ENCODE assay signal across 16 cellular contexts in the genomic region with DNA sequence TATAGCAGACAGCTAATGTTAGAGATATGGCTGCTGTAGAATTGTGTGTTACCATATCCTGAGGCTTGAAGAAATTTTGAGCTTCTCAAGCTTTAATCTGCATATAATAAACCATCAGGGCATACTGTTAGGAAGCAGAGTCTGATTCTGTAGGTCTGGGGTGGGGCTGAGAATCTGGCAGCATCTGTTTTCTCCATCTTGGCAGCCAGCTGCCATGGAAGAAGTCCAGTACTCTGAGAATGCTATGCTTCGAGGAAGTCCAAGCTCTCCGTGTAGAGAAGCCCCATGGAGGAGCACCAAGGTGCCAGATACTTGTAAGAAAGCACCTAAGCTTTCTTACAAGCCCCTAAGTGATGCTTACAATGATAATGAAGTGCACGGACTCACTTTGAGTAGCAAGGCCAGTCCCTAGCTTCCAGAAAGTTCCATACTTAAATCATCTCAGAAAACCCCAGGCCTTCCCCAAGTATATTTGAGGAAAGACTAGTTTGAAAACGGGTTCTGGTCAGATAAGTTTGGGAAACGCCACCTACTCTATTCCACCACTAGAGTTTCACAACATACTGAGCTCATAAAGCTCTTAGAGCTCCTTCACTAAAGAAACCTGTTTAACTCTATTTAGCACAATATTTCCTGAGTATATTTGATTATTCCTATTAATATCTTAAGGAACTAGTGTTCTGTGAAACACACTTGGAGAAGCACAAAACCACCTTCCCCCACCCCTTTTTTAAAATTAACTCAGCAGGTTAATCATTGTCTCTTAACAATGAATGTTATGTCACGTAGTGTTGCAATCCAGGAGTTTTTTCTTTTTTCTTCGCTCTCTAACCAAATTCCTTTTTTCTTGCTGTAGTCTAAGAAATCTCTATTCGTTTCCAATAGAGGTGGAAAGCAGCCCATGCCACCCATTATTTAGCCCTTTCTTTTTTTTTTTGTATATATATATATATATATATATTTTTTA. TPM values are rescaled to one million over a fixed set of nuclear protein-coding genes. Genes with fewer than 3 reads are reported as not detected.
DNase-seq lines count a peak whose midpoint lies in the region; ATAC-seq and TF ChIP-seq lines count a peak whose summit lies in the region.
"Had no signal": no experiment of that assay in that cellular context is flagged by ENCODE, and none has a peak within 500 bp of the region (broad histone marks: within the 10 kb centered on the region; RNA-seq: fewer than 3 reads in every experiment).

No MANE protein-coding gene starts in this region.

- H3K9me3 Mint-ChIP-seq in Caco-2 (ENCODE audit: unreplicated experiment), result no peaks in the 10 kb centered on the region
- H3K9me3 Mint-ChIP-seq: stimulated activated memory B cell treated with anti-CD40 and anti-IgM and Interleukin-4, amounts not matched to agents 10 μg/mL and 1 μg/mL and 100 μg/mL, for 72 hours had no signal

- H3K9ac ChIP-seq in OCI-LY3 (ENCODE audit: low read length), result no peak overlapping the region

- no peaks in the 10 kb centered on the region for H3K36me3 Mint-ChIP-seq in Caco-2 (ENCODE audit: insufficient read depth, unreplicated experiment)
- H3K36me3 Mint-ChIP-seq: activated naive CD8-positive, alpha-beta T cell; stimulated activated memory B cell treated with anti-CD40 and anti-IgM and Interleukin-4, amounts not matched to agents 10 μg/mL and 1 μg/mL and 100 μg/mL, for 72 hours had no signal

- peak overlapping the region; percentile 21 for H3K27ac Mint-ChIP-seq in Caco-2 (ENCODE audit: unreplicated experiment)
- H3K27ac Mint-ChIP-seq: activated naive CD8-positive, alpha-beta T cell; stimulated activated memory B cell treated with anti-CD40 and anti-IgM and Interleukin-4, amounts not matched to agents 10 μg/mL and 1 μg/mL and 100 μg/mL, for 72 hours had no signal

- intact Hi-C loops in Caco-2 (cut with micrococcal nuclease; ENCODE audit: unreplicated experiment), result no loop called here
- intact Hi-C loops in PC-9 (cut with micrococcal nuclease; ENCODE audit: unreplicated experiment), result no loop called here

- no peaks in the 10 kb centered on the region for H3K9me2 ChIP-seq in PC-9 (ENCODE audit: insufficient read depth)

- H3K4me3 ChIP-seq in Caco-2 (ENCODE audit: low read depth, low read length) (no peak overlapping the region), OCI-LY3 (ENCODE audit: low read length) (peak overlapping the region; percentile 10; the same call in 1 of the 2 replicates), PC-9 (no peak overlapping the region)
- H3K4me3 ChIP-seq: uterus had no signal

- BruUV-seq in Caco-2 (replicated peaks; lab: Mats Ljungman, UMichigan) (no TSS peak), PC-9 (replicated peaks; lab: Mats Ljungman, UMichigan) (no TSS peak)

- no peak overlapping the region for H3K4me3 Mint-ChIP-seq in Caco-2 (ENCODE audit: unreplicated experiment)
- H3K4me3 Mint-ChIP-seq: activated naive CD8-positive, alpha-beta T cell; stimulated activated memory B cell treated with anti-CD40 and anti-IgM and Interleukin-4, amounts not matched to agents 10 μg/mL and 1 μg/mL and 100 μg/mL, for 72 hours had no signal

- no peak for TF ChIP-seq CTCF in Caco-2 (IDR thresholded peaks at IDR 0.05; ENCODE audit: insufficient read depth in 1 of 2, low read depth in 1 of 2, low read length in 1 of 2, severe bottlenecking in 1 of 2, unreplicated experiment in 1 of 2)
- no peak for TF ChIP-seq CTCF in OCI-LY3 (IDR thresholded peaks at IDR 0.05; ENCODE audit: low read depth, low read length)
- no peak for TF ChIP-seq CTCF in PC-9 (conservative IDR thresholded peaks at IDR 0.05)

- no peaks in the 10 kb centered on the region for H3K27me3 Mint-ChIP-seq in Caco-2 (ENCODE audit: insufficient read depth, unreplicated experiment)
- H3K27me3 Mint-ChIP-seq: activated naive CD8-positive, alpha-beta T cell; stimulated activated memory B cell treated with anti-CD40 and anti-IgM and Interleukin-4, amounts not matched to agents 10 μg/mL and 1 μg/mL and 100 μg/mL, for 72 hours had no signal

- H3K9me3 ChIP-seq in Caco-2 (no peaks in the 10 kb centered on the region), OCI-LY3 (ENCODE audit: insufficient read depth, low read length) (no peaks in the 10 kb centered on the region), PC-9 (ENCODE audit: insufficient read depth, low read depth) (no peaks in the 10 kb centered on the region)
- H3K9me3 ChIP-seq: uterus had no signal

- peaks cover 30% of the 10 kb centered on the region for H3K4me1 Mint-ChIP-seq in Caco-2 (ENCODE audit: low read depth, unreplicated experiment)

- H3K27me3 ChIP-seq in Caco-2 (replicated peaks; ENCODE audit: control insufficient read depth, insufficient read depth, low read length) (no peaks in the 10 kb centered on the region), OCI-LY3 (ENCODE audit: low read depth, low read length) (no peaks in the 10 kb centered on the region), PC-9 (ENCODE audit: insufficient read depth, low read depth) (no peaks in the 10 kb centered on the region)
- H3K27me3 ChIP-seq: uterus had no signal

- peak overlapping the region; percentile 45 for H3K4me2 ChIP-seq in OCI-LY3 (ENCODE audit: low read length)
- no peak overlapping the region for H3K4me2 ChIP-seq in PC-9

- POLR2A ChIA-PET in Caco-2 (lab: Charles Lee), result no interaction called here
- POLR2A ChIA-PET in PC-9 (lab: Charles Lee; ENCODE audit: unreplicated experiment), result no interaction called here

- H2AFZ ChIP-seq in OCI-LY3 (ENCODE audit: low read depth, low read length) (peak overlapping the region; percentile 68), PC-9 (no peak overlapping the region)

- no peaks in the 10 kb centered on the region for H3K36me3 ChIP-seq in Caco-2 (ENCODE audit: control insufficient read depth, insufficient read depth, low read length)
- no peaks in the 10 kb centered on the region for H3K36me3 ChIP-seq in OCI-LY3 (replicated peaks; ENCODE audit: low read depth, low read length)
- no peaks in the 10 kb centered on the region for H3K36me3 ChIP-seq in PC-9 (ENCODE audit: low read depth)
- H3K36me3 ChIP-seq: uterus had no signal

- no peaks in the 10 kb centered on the region for H3K79me2 ChIP-seq in OCI-LY3 (ENCODE audit: low read length)
- no peaks in the 10 kb centered on the region for H3K79me2 ChIP-seq in PC-9 (ENCODE audit: low read depth)

- CTCF ChIA-PET in Caco-2 (lab: Charles Lee), result interaction anchor here (1.0 to 1.4 kb wide), 2 partner anchors 23 to 61 kb away, joined by 3 to 10 read pairs; no protein-coding TSS in a partner anchor
- CTCF ChIA-PET in PC-9 (lab: Charles Lee), result no interaction called here

- H4K20me1 ChIP-seq in OCI-LY3 (ENCODE audit: insufficient read depth, low read length), result no peaks in the 10 kb centered on the region
- no peaks in the 10 kb centered on the region for H4K20me1 ChIP-seq in PC-9 (ENCODE audit: insufficient read depth)

- ATAC-seq in GM18861 (IDR thresholded peaks at IDR 0.05; ENCODE audit: unreplicated experiment), result peak; percentile 40
- ATAC-seq in GM19351 (IDR thresholded peaks at IDR 0.05; ENCODE audit: unreplicated experiment), result no peak
- no peak for ATAC-seq in HG03469 (IDR thresholded peaks at IDR 0.05; ENCODE audit: unreplicated experiment)
- ATAC-seq: stimulated activated memory B cell treated with anti-CD40 and anti-IgM and Interleukin-4, amounts not matched to agents 10 μg/mL and 1 μg/mL and 100 μg/mL, for 72 hours had no signal

- H3F3A ChIP-seq in PC-9 (ENCODE audit: insufficient read depth, low read depth), result no peaks in the 10 kb centered on the region

- DNase-seq in Caco-2 (peak in 1 of 2 experiments; percentile 29), islet precursor cell (peak; percentile 29), D341Med (ENCODE audit: low spot score) (no peak), PC-9 (no peak)
- DNase-seq: activated CD4-positive, alpha-beta T cell treated with anti-CD3 and anti-CD28 coated beads for 1 hour; cerebellar nuclear complex; DMS79; NCI-H2081; SHP77 treated with DMSO at 0.1 percent for 48 hours had no signal

- peaks cover 47% of the 10 kb centered on the region for H3K4me1 ChIP-seq in Caco-2
- peaks cover 35% of the 10 kb centered on the region for H3K4me1 ChIP-seq in OCI-LY3 (ENCODE audit: low read length)
- 0 out of 2 replicates have a peak, but pooled peaks cover 5% of the 10 kb centered on the region for H3K4me1 ChIP-seq in PC-9 (replicated peaks; ENCODE audit: insufficient read depth)
- H3K4me1 ChIP-seq: uterus had no signal

- H3K27ac ChIP-seq in OCI-LY3 (ENCODE audit: low read length) (peak overlapping the region; percentile 30), PC-9 (no peak overlapping the region)
- H3K27ac ChIP-seq: uterus had no signal

RNA-seq across cellular contexts. Expression of gene RASGRP1, which starts 59.9 kb away (rescaled TPM):
- total RNA-seq in Caco-2 (2022), result 6.0 and 7.3 TPM in 2 replicates
- 0.39 and 1.5 TPM in 2 replicates for total RNA-seq in PC-9 (2021)
